In the genomic region with DNA sequence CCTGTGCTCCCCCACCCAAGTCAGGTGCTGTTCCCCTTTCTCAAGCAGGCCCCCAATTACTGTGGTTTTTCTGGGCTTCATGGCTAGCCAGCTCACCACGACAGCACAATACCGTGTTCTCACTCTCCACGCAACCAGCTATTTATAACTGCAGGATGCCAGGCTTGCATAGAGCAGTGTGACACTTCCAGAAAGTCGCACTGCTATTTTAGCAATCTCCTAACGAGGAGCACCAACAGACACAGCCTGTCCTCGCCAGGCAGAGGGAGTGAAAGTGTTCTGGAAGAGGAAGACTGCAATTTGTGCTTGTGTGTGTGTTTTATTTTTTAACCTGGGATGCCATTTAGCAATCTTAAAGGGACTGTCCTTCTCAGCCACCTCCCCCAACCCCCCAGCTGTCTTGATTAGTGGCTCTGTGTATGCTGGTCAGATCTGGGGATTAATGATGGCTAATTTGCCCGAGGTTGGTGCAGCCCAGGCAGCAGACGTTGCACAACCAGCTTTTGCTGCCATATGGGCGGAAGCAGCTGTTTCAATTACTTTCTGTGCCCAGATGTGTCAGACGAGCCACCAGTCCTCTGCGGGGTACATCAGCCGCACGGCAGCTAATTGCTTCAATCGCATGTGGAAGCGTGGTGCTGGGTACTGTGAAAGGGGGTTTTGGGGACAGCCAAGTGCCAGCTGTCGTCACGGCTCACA, we compare ENCODE assay signal across 18 cellular contexts.
DNase-seq lines count a peak whose midpoint lies in the region; ATAC-seq and TF ChIP-seq lines count a peak whose summit lies in the region.
"Had no signal": no experiment of that assay in that cellular context is flagged by ENCODE, and none has a peak within 500 bp of the region (broad histone marks: within the 10 kb centered on the region; RNA-seq: fewer than 3 reads in every experiment).

No MANE protein-coding gene starts in this region.

- no peaks in the 10 kb centered on the region for H3K36me3 ChIP-seq in SK-N-SH (replicated peaks in 1 of 2; ENCODE audit: control insufficient read depth in 1 of 2, insufficient read depth in 2 of 2, low read length in 1 of 2)
- H3K36me3 ChIP-seq: lower lobe of right lung, right lobe of liver, upper lobe of left lung had no signal

- H3K9ac ChIP-seq in SK-N-SH = no peak overlapping the region

- peak; percentile 12 for DNase-seq in SK-N-SH
- DNase-seq in NOMO-1 treated with DMSO at 0.1 percent for 48 hours (lab: John Stamatoyannopoulos, UW; ENCODE audit: unreplicated experiment) = peak; percentile 92
- peak; percentile 29 for DNase-seq in left ventricle myocardium superior
- DNase-seq in HuH-7 (ENCODE audit: low spot score) = no peak
- DNase-seq in activated T-cell treated with anti-CD3 and anti-CD28 coated beads for 4 hours = no peak
- DNase-seq: activated naive CD4-positive, alpha-beta T cell treated with Interleukin-2 at 50 U/mL for 16 hours; CD8-positive, alpha-beta memory T cell; effector CD4-positive, alpha-beta T cell; lower lobe of right lung; NCI-H1694 treated with DMSO at 0.1 percent for 48 hours; right lobe of liver; stimulated activated CD4-positive, alpha-beta T cell treated with anti-CD3 and anti-CD28 coated beads, Interleukin-4, amount 100 ng/mL, for 1 hour had no signal

- no peaks in the 10 kb centered on the region for H3K79me2 ChIP-seq in SK-N-SH (ENCODE audit: insufficient read depth)

- H3K9me3 ChIP-seq in SK-N-SH = no peaks in the 10 kb centered on the region
- H3K9me3 ChIP-seq: lower lobe of right lung, right lobe of liver, upper lobe of left lung had no signal

- no peak for TF ChIP-seq EP300 in SK-N-SH (IDR thresholded peaks at IDR 0.05; ENCODE audit: borderline replicate concordance in 1 of 2, low read depth in 1 of 2, low read length in 1 of 2)

- TF ChIP-seq CTCF in SK-N-SH (IDR thresholded peaks at IDR 0.05) = no peak

- no peak overlapping the region for H2AFZ ChIP-seq in SK-N-SH (ENCODE audit: low read depth)

- H3K27me3 ChIP-seq in SK-N-SH (ENCODE audit: insufficient read depth) = no peaks in the 10 kb centered on the region
- H3K27me3 ChIP-seq: right lobe of liver, upper lobe of left lung had no signal

- intact Hi-C loops in left ventricle myocardium superior (cut with micrococcal nuclease) = no loop called here

- no peaks in the 10 kb centered on the region for H4K20me1 ChIP-seq in SK-N-SH (ENCODE audit: insufficient read depth)

- POLR2A ChIA-PET in SK-N-SH (lab: Yijun Ruan, JAX) = no interaction called here

- no peak overlapping the region for H3K4me3 ChIP-seq in SK-N-SH (ENCODE audit: low read depth in 2 of 2, low read length in 1 of 2)
- H3K4me3 ChIP-seq: lower lobe of right lung, right lobe of liver, upper lobe of left lung had no signal

- 5% methylated on average over 14 of the region's 17 CpGs for WGBS in SK-N-SH (ENCODE audit: low lambda C conversion rate)

- no peaks in the 10 kb centered on the region for H3K9me2 ChIP-seq in SK-N-SH

- peaks cover 0 to 8% of the 10 kb centered on the region in 2 experiments; a peak in 1 of 4 replicates for H3K4me1 ChIP-seq in SK-N-SH (ENCODE audit: control insufficient read depth in 1 of 2, insufficient read depth in 2 of 2, low read depth in 1 of 2, low read length in 1 of 2)
- H3K4me1 ChIP-seq: lower lobe of right lung, right lobe of liver, upper lobe of left lung had no signal

- no peaks in the 10 kb centered on the region for H3F3A ChIP-seq in SK-N-SH (replicated peaks; ENCODE audit: insufficient read depth)

- CTCF ChIA-PET in SK-N-SH (lab: Yijun Ruan, JAX) = no interaction called here

- ATAC-seq in SK-N-SH treated with all-trans-retinoic acid at 6 μM for 48 hours (no peak), left ventricle myocardium superior (peak; percentile 100), GM18502 (IDR thresholded peaks at IDR 0.05; ENCODE audit: poor library complexity, unreplicated experiment) (no peak), GM18517 (IDR thresholded peaks at IDR 0.05; ENCODE audit: unreplicated experiment) (no peak)
- ATAC-seq: lower lobe of right lung; natural killer cell treated with Interleukin-12 subunit alpha and Interleukin-12 subunit beta and Interleukin-15 and Interleukin-18, amount 100 ng/mL, for 72 hours; WTC11 had no signal

- H3K4me2 ChIP-seq in SK-N-SH = no peak overlapping the region

- H3K27ac ChIP-seq in SK-N-SH (ENCODE audit: low read depth in 2 of 2, low read length in 1 of 2) = no peak overlapping the region
- H3K27ac ChIP-seq: lower lobe of right lung, right lobe of liver, upper lobe of left lung had no signal

- no peak for TF ChIP-seq RAD21 in SK-N-SH (IDR thresholded peaks at IDR 0.05; ENCODE audit: low read length)

TF ChIP-seq in SK-N-SH, 30 proteins besides CTCF, POLR2A, EP300 and RAD21 (continues in another document):
- TF ChIP-seq FOSL2 (IDR thresholded peaks at IDR 0.05; ENCODE audit: borderline replicate concordance, low read depth) = no peak
- TF ChIP-seq GABPA (IDR thresholded peaks at IDR 0.05; ENCODE audit: low read depth) = no peak
- no peak for TF ChIP-seq REST (IDR thresholded peaks at IDR 0.05; ENCODE audit: low read depth, low read length)
- TF ChIP-seq, protein P1, sequence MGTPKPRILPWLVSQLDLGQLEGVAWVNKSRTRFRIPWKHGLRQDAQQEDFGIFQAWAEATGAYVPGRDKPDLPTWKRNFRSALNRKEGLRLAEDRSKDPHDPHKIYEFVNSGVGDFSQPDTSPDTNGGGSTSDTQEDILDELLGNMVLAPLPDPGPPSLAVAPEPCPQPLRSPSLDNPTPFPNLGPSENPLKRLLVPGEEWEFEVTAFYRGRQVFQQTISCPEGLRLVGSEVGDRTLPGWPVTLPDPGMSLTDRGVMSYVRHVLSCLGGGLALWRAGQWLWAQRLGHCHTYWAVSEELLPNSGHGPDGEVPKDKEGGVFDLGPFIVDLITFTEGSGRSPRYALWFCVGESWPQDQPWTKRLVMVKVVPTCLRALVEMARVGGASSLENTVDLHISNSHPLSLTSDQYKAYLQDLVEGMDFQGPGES (IDR thresholded peaks at IDR 0.05; ENCODE audit: low read depth, low read length) = no peak

TF ChIP-seq in SK-N-SH treated with all-trans-retinoic acid at 6 μM for 48 hours, 23 proteins besides CTCF, POLR2A, EP300 and RAD21:
- no peak for TF ChIP-seq TSHZ2 (CRISPR knock-in tag; IDR thresholded peaks at IDR 0.05)

Comparison
In these comparisons a context has a peak if more than half of its experiments do, and no peak if none do; other contexts are left out.
1. DNase-seq: peak in SK-N-SH (single experiment), NOMO-1 treated with DMSO at 0.1 percent for 48 hours (single experiment) and left ventricle myocardium superior (single experiment); none in HuH-7 (single experiment) and activated T-cell treated with anti-CD3 and anti-CD28 coated beads for 4 hours (single experiment).